15 cellular contexts compared by ENCODE assay signal in the genomic region with DNA sequence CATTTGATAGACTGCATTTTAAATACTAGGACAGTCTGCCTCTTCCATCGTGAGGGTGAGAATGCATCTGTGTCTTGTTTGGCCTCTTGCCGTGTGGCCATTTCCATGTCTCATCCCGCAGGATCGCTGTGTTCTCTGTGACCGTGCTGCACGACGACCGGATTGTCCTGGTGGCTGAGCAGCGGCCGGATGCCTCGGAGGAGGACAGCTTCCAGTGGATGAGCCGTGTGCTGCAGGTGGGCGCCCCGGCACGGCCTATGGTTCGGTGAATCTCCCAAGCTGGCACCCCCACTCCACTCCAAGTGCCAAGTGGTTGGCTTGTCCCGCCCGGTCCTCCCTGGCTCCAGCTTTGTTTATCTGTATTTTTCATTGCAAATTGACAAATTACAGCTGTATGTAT.
"Had no signal": no experiment of that assay in that cellular context is flagged by ENCODE, and none has a peak within 500 bp of the region (broad histone marks: within the 10 kb centered on the region; RNA-seq: fewer than 3 reads in every experiment).

No MANE protein-coding gene starts in this region.

- H3K4me1 ChIP-seq: adrenal gland, body of pancreas, transverse colon had no signal

- H3K27me3 ChIP-seq: adrenal gland, body of pancreas, ovary, transverse colon had no signal

- H3K27ac Mint-ChIP-seq: nephron progenitor cell had no signal

- H3K9me3 ChIP-seq: adrenal gland, body of pancreas, mucosa of descending colon, ovary, transverse colon had no signal

- H3K27ac ChIP-seq: adrenal gland, body of pancreas, epithelial cell of prostate, ovary, transverse colon had no signal

- H3K4me1 Mint-ChIP-seq: nephron progenitor cell had no signal

- H3K4me3 ChIP-seq: adrenal gland, body of pancreas, mucosa of descending colon, ovary, skin epidermis, transverse colon had no signal

- DNase-seq: activated CD4-positive, alpha-beta T cell treated with anti-CD3 and anti-CD28 coated beads, Interleukin-2, amount 50 U/mL, for 4 hours; body of pancreas; central memory CD4-positive, alpha-beta T cell; cortex of kidney; effector memory CD4-positive, alpha-beta T cell; mucosa of descending colon; nephron progenitor cell; ovary; stimulated activated naive B cell treated with anti-CD40 and anti-IgM and Interleukin-4, amounts not matched to agents 10 μg/mL and 1 μg/mL and 100 μg/mL, for 72 hours; substantia nigra; transverse colon had no signal

- H3K9me3 Mint-ChIP-seq: T-helper 2 cell treated with Interferon-gamma antibody and Interleukin-4, amounts not matched to agents 5 μg/mL and 100 μg/mL, for 36 hours had no signal

- ATAC-seq: body of pancreas had no signal

- H3K4me3 Mint-ChIP-seq: nephron progenitor cell; stimulated activated naive B cell treated with anti-CD40 and anti-IgM and Interleukin-4, amounts not matched to agents 10 μg/mL and 1 μg/mL and 100 μg/mL, for 72 hours had no signal

- H3K27me3 Mint-ChIP-seq: stimulated activated naive B cell treated with anti-CD40 and anti-IgM and Interleukin-4, amounts not matched to agents 10 μg/mL and 1 μg/mL and 100 μg/mL, for 72 hours had no signal

- H3K36me3 ChIP-seq: ovary had no signal
